ENCODE assay signal across 15 cellular contexts in the genomic region with DNA sequence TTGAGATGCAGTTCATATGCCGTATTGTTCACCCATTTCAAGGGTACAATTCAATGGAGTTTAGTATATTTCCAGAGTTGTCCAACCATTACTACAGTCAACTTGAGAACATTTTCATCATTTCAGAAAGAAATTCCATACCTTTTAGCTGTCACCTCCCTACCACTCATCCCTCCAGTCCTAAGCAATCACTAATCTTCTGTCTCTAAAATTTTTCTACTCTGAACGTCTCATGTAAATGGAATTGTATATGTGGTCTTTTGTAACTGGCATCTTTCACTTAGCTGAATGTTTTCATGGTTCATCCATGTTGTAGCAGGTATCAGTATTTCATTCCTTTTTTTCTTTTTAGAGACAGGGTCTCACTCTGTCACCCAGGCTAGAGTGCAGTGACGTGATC.
DNase-seq lines count a peak whose midpoint lies in the region; ATAC-seq and TF ChIP-seq lines count a peak whose summit lies in the region.
"Had no signal": no experiment of that assay in that cellular context is flagged by ENCODE, and none has a peak within 500 bp of the region (broad histone marks: within the 10 kb centered on the region; RNA-seq: fewer than 3 reads in every experiment).

No MANE protein-coding gene starts in this region.

- no peak for ATAC-seq in stimulated activated naive CD8-positive, alpha-beta T cell treated with anti-CD3 and anti-CD28 coated beads, Interleukin-15, amount 100 ng/mL, for 72 hours
- no peak for ATAC-seq in stimulated activated naive B cell treated with anti-CD40 and anti-IgM and Interleukin-4, amounts not matched to agents 10 μg/mL and 1 μg/mL and 100 μg/mL, for 72 hours (replicated peaks)
- no peak for ATAC-seq in HG02642 (IDR thresholded peaks at IDR 0.05; ENCODE audit: poor library complexity, unreplicated experiment)
- no peak for ATAC-seq in HG03442 (IDR thresholded peaks at IDR 0.05; ENCODE audit: unreplicated experiment)
- no peak for ATAC-seq in GM21390 (IDR thresholded peaks at IDR 0.05; ENCODE audit: unreplicated experiment)
- ATAC-seq: HepG2 had no signal

- TF ChIP-seq CTCF in epithelial cell of esophagus (IDR thresholded peaks at IDR 0.05; ENCODE audit: insufficient read depth, low read depth, low read length, missing control alignments) = no peak

- no peaks in the 10 kb centered on the region for H3K27me3 Mint-ChIP-seq in stimulated activated naive CD8-positive, alpha-beta T cell treated with anti-CD3 and anti-CD28 coated beads, Interleukin-15, Interleukin-2, amounts not matched to agents 100 ng/mL and 50 ng/mL, for 24 hours
- H3K27me3 Mint-ChIP-seq in stimulated activated naive CD8-positive, alpha-beta T cell treated with anti-CD3 and anti-CD28 coated beads, Interleukin-15, amount 100 ng/mL, for 72 hours = no peaks in the 10 kb centered on the region
- no peaks in the 10 kb centered on the region for H3K27me3 Mint-ChIP-seq in stimulated activated naive B cell treated with anti-CD40 and anti-IgM and Interleukin-4, amounts not matched to agents 10 μg/mL and 1 μg/mL and 100 μg/mL, for 72 hours

- peaks cover 4% of the 10 kb centered on the region for H3K9me3 Mint-ChIP-seq in stimulated activated naive CD8-positive, alpha-beta T cell treated with anti-CD3 and anti-CD28 coated beads, Interleukin-15, Interleukin-2, amounts not matched to agents 100 ng/mL and 50 ng/mL, for 24 hours
- H3K9me3 Mint-ChIP-seq in stimulated activated naive CD8-positive, alpha-beta T cell treated with anti-CD3 and anti-CD28 coated beads, Interleukin-15, amount 100 ng/mL, for 72 hours = peaks cover 0 to 8% of the 10 kb centered on the region in 2 donors
- no peaks in the 10 kb centered on the region for H3K9me3 Mint-ChIP-seq in stimulated activated naive B cell treated with anti-CD40 and anti-IgM and Interleukin-4, amounts not matched to agents 10 μg/mL and 1 μg/mL and 100 μg/mL, for 72 hours

- peaks cover 89% of the 10 kb centered on the region for H3K4me1 Mint-ChIP-seq in stimulated activated naive CD8-positive, alpha-beta T cell treated with anti-CD3 and anti-CD28 coated beads, Interleukin-15, Interleukin-2, amounts not matched to agents 100 ng/mL and 50 ng/mL, for 24 hours (ENCODE audit: low read depth)
- peaks cover 84% of the 10 kb centered on the region for H3K4me1 Mint-ChIP-seq in stimulated activated naive CD8-positive, alpha-beta T cell treated with anti-CD3 and anti-CD28 coated beads, Interleukin-15, amount 100 ng/mL, for 72 hours
- H3K4me1 Mint-ChIP-seq in stimulated activated naive B cell treated with anti-CD40 and anti-IgM and Interleukin-4, amounts not matched to agents 10 μg/mL and 1 μg/mL and 100 μg/mL, for 72 hours = peaks cover 48 to 85% of the 10 kb centered on the region in 2 donors
- H3K4me1 Mint-ChIP-seq: nephron had no signal

- peaks cover 44% of the 10 kb centered on the region for H3K36me3 Mint-ChIP-seq in stimulated activated naive CD8-positive, alpha-beta T cell treated with anti-CD3 and anti-CD28 coated beads, Interleukin-15, Interleukin-2, amounts not matched to agents 100 ng/mL and 50 ng/mL, for 24 hours (ENCODE audit: low read depth)
- H3K36me3 Mint-ChIP-seq in stimulated activated naive B cell treated with anti-CD40 and anti-IgM and Interleukin-4, amounts not matched to agents 10 μg/mL and 1 μg/mL and 100 μg/mL, for 72 hours = peaks cover 37 to 47% of the 10 kb centered on the region in 2 donors

- no peak overlapping the region for H3K4me3 Mint-ChIP-seq in stimulated activated naive CD8-positive, alpha-beta T cell treated with anti-CD3 and anti-CD28 coated beads, Interleukin-15, Interleukin-2, amounts not matched to agents 100 ng/mL and 50 ng/mL, for 24 hours
- no peak overlapping the region for H3K4me3 Mint-ChIP-seq in stimulated activated naive CD8-positive, alpha-beta T cell treated with anti-CD3 and anti-CD28 coated beads, Interleukin-15, amount 100 ng/mL, for 72 hours
- H3K4me3 Mint-ChIP-seq in stimulated activated naive B cell treated with anti-CD40 and anti-IgM and Interleukin-4, amounts not matched to agents 10 μg/mL and 1 μg/mL and 100 μg/mL, for 72 hours = no peak overlapping the region
- H3K4me3 Mint-ChIP-seq: nephron had no signal

- no peak for DNase-seq in stimulated activated naive CD8-positive, alpha-beta T cell treated with anti-CD3 and anti-CD28 coated beads, Interleukin-15, amount 100 ng/mL, for 72 hours
- DNase-seq in NCI-H226 = peak; percentile 43
- DNase-seq in epithelial cell of esophagus (ENCODE audit: low read depth) = peak; percentile 61
- no peak for DNase-seq in stimulated activated naive B cell treated with anti-CD40 and anti-IgM and Interleukin-4, amounts not matched to agents 10 μg/mL and 1 μg/mL and 100 μg/mL, for 72 hours
- DNase-seq: AML-193, lower lobe of right lung, NCI-H1930, NCI-H510A, OCI-M1 had no signal

- H3K4me3 ChIP-seq in epithelial cell of esophagus (ENCODE audit: low read length) = no peak overlapping the region
- H3K4me3 ChIP-seq: lower lobe of right lung had no signal

- H3K27ac Mint-ChIP-seq in stimulated activated naive CD8-positive, alpha-beta T cell treated with anti-CD3 and anti-CD28 coated beads, Interleukin-15, Interleukin-2, amounts not matched to agents 100 ng/mL and 50 ng/mL, for 24 hours = peak overlapping the region; percentile 88
- H3K27ac Mint-ChIP-seq in stimulated activated naive CD8-positive, alpha-beta T cell treated with anti-CD3 and anti-CD28 coated beads, Interleukin-15, amount 100 ng/mL, for 72 hours = no peak overlapping the region
- H3K27ac Mint-ChIP-seq in stimulated activated naive B cell treated with anti-CD40 and anti-IgM and Interleukin-4, amounts not matched to agents 10 μg/mL and 1 μg/mL and 100 μg/mL, for 72 hours = peak overlapping the region; percentile 5
- H3K27ac Mint-ChIP-seq: nephron had no signal

Comparison
In these comparisons a context has a peak if more than half of its experiments do, and no peak if none do; other contexts are left out.
1. H3K27ac Mint-ChIP-seq: peak in stimulated activated naive CD8-positive, alpha-beta T cell treated with anti-CD3 and anti-CD28 coated beads, Interleukin-15, Interleukin-2, amounts not matched to agents 100 ng/mL and 50 ng/mL, for 24 hours (single experiment) and stimulated activated naive B cell treated with anti-CD40 and anti-IgM and Interleukin-4, amounts not matched to agents 10 μg/mL and 1 μg/mL and 100 μg/mL, for 72 hours (single experiment); none in stimulated activated naive CD8-positive, alpha-beta T cell treated with anti-CD3 and anti-CD28 coated beads, Interleukin-15, amount 100 ng/mL, for 72 hours (0 of 2).
2. DNase-seq: peak in NCI-H226 (single experiment) and epithelial cell of esophagus (single experiment); none in stimulated activated naive CD8-positive, alpha-beta T cell treated with anti-CD3 and anti-CD28 coated beads, Interleukin-15, amount 100 ng/mL, for 72 hours (0 of 2) and stimulated activated naive B cell treated with anti-CD40 and anti-IgM and Interleukin-4, amounts not matched to agents 10 μg/mL and 1 μg/mL and 100 μg/mL, for 72 hours (single experiment).